ENCODE assay signal across 14 cellular contexts in genomic region chr19:48676887-48677286, GRCh38. TPM values are rescaled to one million over a fixed set of nuclear protein-coding genes. Genes with fewer than 3 reads are reported as not detected.
"Had no signal": no experiment of that assay in that cellular context is flagged by ENCODE, and none has a peak within 500 bp of the region (broad histone marks: within the 10 kb centered on the region; RNA-seq: fewer than 3 reads in every experiment).

No MANE protein-coding gene starts in this region.

- H3K4me3 ChIP-seq: gastroesophageal sphincter, right atrium auricular region, upper lobe of left lung had no signal

- H3K27ac ChIP-seq: brain microvascular endothelial cell, gastroesophageal sphincter, right atrium auricular region, upper lobe of left lung had no signal

- ATAC-seq: activated T-cell treated with anti-CD3 and anti-CD28 coated beads, Interleukin-2, amount 50 U/mL, for 4 hours; gastroesophageal sphincter; naive thymus-derived CD8-positive, alpha-beta T cell; stimulated activated memory B cell treated with anti-CD40 and anti-IgM and Interleukin-4, amounts not matched to agents 10 μg/mL and 1 μg/mL and 100 μg/mL, for 72 hours had no signal

- H3K27me3 ChIP-seq: brain microvascular endothelial cell, gastroesophageal sphincter, right atrium auricular region, upper lobe of left lung had no signal

- H3K9me3 ChIP-seq: gastroesophageal sphincter, right atrium auricular region, upper lobe of left lung had no signal

- H3K36me3 ChIP-seq: brain microvascular endothelial cell, gastroesophageal sphincter, right atrium auricular region, upper lobe of left lung had no signal

- DNase-seq: activated CD4-positive, alpha-beta memory T cell treated with anti-CD3 and anti-CD28 coated beads for 36 hours; activated CD4-positive, alpha-beta T cell treated with anti-CD3 and anti-CD28 coated beads for 1 hour; activated gamma-delta T cell; activated T-cell treated with anti-CD3 and anti-CD28 coated beads, Interleukin-2, amount 50 U/mL, for 4 hours; brain microvascular endothelial cell; kidney; naive thymus-derived CD8-positive, alpha-beta T cell; stimulated activated CD4-positive, alpha-beta T cell treated with anti-CD3 and anti-CD28 coated beads, Interleukin-1b, Interleukin-23, amount 100 ng/mL, for 48 hours; T-helper 9 cell; upper lobe of left lung had no signal

RNA-seq across cellular contexts. Expression of gene FUT2, which starts 18.9 kb away (rescaled TPM):
- total RNA-seq: activated CD4-positive, alpha-beta memory T cell treated with anti-CD3 and anti-CD28 coated beads for 36 hours; naive thymus-derived CD8-positive, alpha-beta T cell; right atrium auricular region; subcutaneous adipose tissue had no signal
